ENCODE assay signal across 16 cellular contexts in genomic region chr17:37213927-37214326, GRCh38.
DNase-seq lines count a peak whose midpoint lies in the region; ATAC-seq and TF ChIP-seq lines count a peak whose summit lies in the region.
"Had no signal": no experiment of that assay in that cellular context is flagged by ENCODE, and none has a peak within 500 bp of the region (broad histone marks: within the 10 kb centered on the region; RNA-seq: fewer than 3 reads in every experiment).

No MANE protein-coding gene starts in this region.

- H3K23ac ChIP-seq in H9 (ENCODE audit: insufficient read length, low read depth, low read length), result no peak overlapping the region

- H3K27ac ChIP-seq in GM23338 (ENCODE audit: low read depth) (peak overlapping the region; percentile 69), H9 (ENCODE audit: insufficient read length, low read depth, low read length) (no peak overlapping the region), Karpas-422 (ENCODE audit: low read length) (peak overlapping the region; percentile 84), neural progenitor cell (peak overlapping the region; percentile 68)
- H3K27ac ChIP-seq: GM23248 had no signal

- H2AFZ ChIP-seq in GM23338, result no peak overlapping the region
- H2AFZ ChIP-seq in H9 (ENCODE audit: low read length), result no peak overlapping the region
- no peak overlapping the region for H2AFZ ChIP-seq in Karpas-422 (ENCODE audit: low read length)
- H2AFZ ChIP-seq in neural progenitor cell (replicated peaks), result no peak overlapping the region
- H2AFZ ChIP-seq: GM23248 had no signal

- no peaks in the 10 kb centered on the region for H3K9me2 ChIP-seq in GM23338 (ENCODE audit: insufficient read depth)
- no peaks in the 10 kb centered on the region for H3K9me2 ChIP-seq in Karpas-422 (replicated peaks; ENCODE audit: insufficient read depth, low read length)

- H2BK12ac ChIP-seq in H9 (ENCODE audit: insufficient read length, low read depth, low read length), result no peak overlapping the region

- no peak overlapping the region for H3K56ac ChIP-seq in H9 (ENCODE audit: insufficient read length, low read depth, low read length)

- H3K4me3 Mint-ChIP-seq in GM23338 (no peak overlapping the region), H9 (no peak overlapping the region), neural progenitor cell (no peak overlapping the region)
- H3K4me3 Mint-ChIP-seq: CD4-positive, alpha-beta memory T cell; HFFc6 had no signal

- no peaks in the 10 kb centered on the region for H3K9me3 Mint-ChIP-seq in GM23338
- no peaks in the 10 kb centered on the region for H3K9me3 Mint-ChIP-seq in H9
- H3K9me3 Mint-ChIP-seq in neural progenitor cell, result no peaks in the 10 kb centered on the region
- H3K9me3 Mint-ChIP-seq: CD4-positive, alpha-beta memory T cell; HFFc6 had no signal

- H2BK5ac ChIP-seq in H9 (ENCODE audit: insufficient read length, low read length), result no peak overlapping the region

- H4K5ac ChIP-seq in H9 (ENCODE audit: insufficient read length, low read depth, low read length), result no peak overlapping the region

- no peak overlapping the region for H3K4ac ChIP-seq in H9 (ENCODE audit: low read depth, low read length)

- H3K18ac ChIP-seq in H9 (ENCODE audit: insufficient read length, low read depth, low read length), result no peak overlapping the region

- no CpG with 5 or more reads among the region's 2 CpGs for WGBS in H9 (ENCODE audit: extremely low coverage, insufficient read length, low lambda C conversion rate)

- H3K79me2 ChIP-seq in GM23338 (replicated peaks; ENCODE audit: insufficient read depth), result peaks cover 3% of the 10 kb centered on the region; the same call in 1 of the 2 replicates
- H3K79me2 ChIP-seq in H9 (ENCODE audit: insufficient read depth, low read length), result no peaks in the 10 kb centered on the region
- H3K79me2 ChIP-seq in Karpas-422 (ENCODE audit: low read length), result peaks cover 32% of the 10 kb centered on the region
- no peaks in the 10 kb centered on the region for H3K79me2 ChIP-seq in neural progenitor cell (ENCODE audit: low read depth)

- H3K4me1 Mint-ChIP-seq in GM23338 (peaks cover 27% of the 10 kb centered on the region), H9 (peaks cover 20 to 36% of the 10 kb centered on the region in 2 experiments), neural progenitor cell (peaks cover 29% of the 10 kb centered on the region)
- H3K4me1 Mint-ChIP-seq: CD4-positive, alpha-beta memory T cell had no signal

- H3K4me1 ChIP-seq in GM23338 (ENCODE audit: insufficient read depth) (0 out of 2 replicates have a peak, but pooled peaks cover 8% of the 10 kb centered on the region), H9 (ENCODE audit: insufficient read depth, low read length) (peaks cover 6% of the 10 kb centered on the region; the same call in 1 of the 2 replicates), Karpas-422 (ENCODE audit: low read length) (peaks cover 74% of the 10 kb centered on the region), neural progenitor cell (peaks cover 25% of the 10 kb centered on the region)

- H3K27me3 Mint-ChIP-seq in GM23338 (ENCODE audit: insufficient read depth, low read depth, poor library complexity) (peaks cover 2% of the 10 kb centered on the region), H9 (ENCODE audit: low read depth) (no peaks in the 10 kb centered on the region), neural progenitor cell (ENCODE audit: insufficient read depth, low read depth) (no peaks in the 10 kb centered on the region)
- H3K27me3 Mint-ChIP-seq: CD4-positive, alpha-beta memory T cell had no signal

- H3K9ac ChIP-seq in H9 (ENCODE audit: extremely low read depth, insufficient read length, low read length) (no peak overlapping the region), Karpas-422 (ENCODE audit: low read length) (peak overlapping the region; percentile 57), neural progenitor cell (no peak overlapping the region)
- H3K9ac ChIP-seq: GM23248 had no signal

- peak; percentile 79 for ATAC-seq in GM23338
- no peak for ATAC-seq in HG02678 (IDR thresholded peaks at IDR 0.05; ENCODE audit: unreplicated experiment)
- no peak for ATAC-seq in GM18519 (IDR thresholded peaks at IDR 0.05; ENCODE audit: low FRiP score, unreplicated experiment)

- no peak for TF ChIP-seq CTCF in GM23338 (conservative IDR thresholded peaks at IDR 0.05; ENCODE audit: low read depth in 2 of 2)
- no peak for TF ChIP-seq CTCF in H9 (conservative IDR thresholded peaks at IDR 0.05)
- TF ChIP-seq CTCF in neural progenitor cell (IDR thresholded peaks at IDR 0.05), result no peak

- no peak overlapping the region for H2AK5ac ChIP-seq in H9 (ENCODE audit: insufficient read length, low read length)

- no peak overlapping the region for H4K91ac ChIP-seq in H9 (ENCODE audit: insufficient read length, low read depth, low read length)

- no peaks in the 10 kb centered on the region for H3K23me2 ChIP-seq in H9 (ENCODE audit: insufficient read length, low read depth, low read length, poor library complexity, severe bottlenecking)

- no peak overlapping the region for H2BK15ac ChIP-seq in H9 (ENCODE audit: low read depth, low read length)

- H3K27ac Mint-ChIP-seq in GM23338 (peak overlapping the region; percentile 8; the same call in 1 of the 2 replicates), H9 (peak overlapping the region; percentile 1 to 94 (median 6); a peak in 5 of 7 replicates), neural progenitor cell (peak overlapping the region; percentile 57)
- H3K27ac Mint-ChIP-seq: CD4-positive, alpha-beta memory T cell; HFFc6 had no signal

- H3F3A ChIP-seq in GM23338 (replicated peaks; ENCODE audit: low read depth) (no peaks in the 10 kb centered on the region), neural progenitor cell (ENCODE audit: low read depth) (peaks cover 19% of the 10 kb centered on the region)

- DNase-seq in GM23338 (ENCODE audit: low spot score) (no peak), H9 (no peak), Karpas-422 (peak; percentile 53), neural progenitor cell (ENCODE audit: low spot score) (no peak)
- DNase-seq: C1 segment of cervical spinal cord; Calu3; CD4-positive, alpha-beta memory T cell; COR-L47; DMS53; DMS79 treated with DMSO at 0.1 percent for 48 hours; GF-D8; GM23248; HFFc6 had no signal

- H3K9me3 ChIP-seq in H9 (ENCODE audit: control insufficient read depth, low read depth, low read length) (no peaks in the 10 kb centered on the region), Karpas-422 (ENCODE audit: low read length) (no peaks in the 10 kb centered on the region), neural progenitor cell (ENCODE audit: low read depth) (no peaks in the 10 kb centered on the region)
- H3K9me3 ChIP-seq: HAP-1 had no signal

- H3K14ac ChIP-seq in H9 (ENCODE audit: insufficient read depth, low read length), result no peak overlapping the region

- H4K20me1 ChIP-seq in GM23338 (replicated peaks; ENCODE audit: insufficient read depth) (0 out of 2 replicates have a peak, but pooled peaks cover 6% of the 10 kb centered on the region), H9 (ENCODE audit: control insufficient read depth, insufficient read depth, insufficient read length) (no peaks in the 10 kb centered on the region), Karpas-422 (ENCODE audit: insufficient read depth, low read depth, low read length) (no peaks in the 10 kb centered on the region), neural progenitor cell (ENCODE audit: low read depth) (peaks cover 6% of the 10 kb centered on the region)

- H4K8ac ChIP-seq in H9 (replicated peaks; ENCODE audit: insufficient read length, low read depth, low read length), result no peak overlapping the region

- H3K4me3 ChIP-seq in GM23338 (no peak overlapping the region), Karpas-422 (ENCODE audit: low read length) (peak overlapping the region; percentile 46; the same call in 1 of the 2 replicates), neural progenitor cell (no peak overlapping the region)
- H3K4me3 ChIP-seq: GM23248, HAP-1 had no signal

- H3K27me3 ChIP-seq in GM23338 (ENCODE audit: insufficient read depth) (no peaks in the 10 kb centered on the region), H9 (ENCODE audit: insufficient read depth, low read length) (no peaks in the 10 kb centered on the region), Karpas-422 (ENCODE audit: low read length) (no peaks in the 10 kb centered on the region), neural progenitor cell (no peaks in the 10 kb centered on the region)

- no peak overlapping the region for H3T11ph ChIP-seq in H9 (ENCODE audit: low read length)

- no peak overlapping the region for H2BK120ac ChIP-seq in H9 (ENCODE audit: low read depth, low read length, poor library complexity, severe bottlenecking)

- H3K79me1 ChIP-seq in H9 (ENCODE audit: insufficient read depth, low read depth, low read length, poor library complexity, severe bottlenecking), result no peaks in the 10 kb centered on the region

- H3K36me3 Mint-ChIP-seq in GM23338 (ENCODE audit: low read depth) (peaks cover 5% of the 10 kb centered on the region; the same call in 2 of the 3 replicates), H9 (ENCODE audit: insufficient read depth in 1 of 3, low read depth in 3 of 3) (peaks cover 4 to 33% (median 11%) of the 10 kb centered on the region in 3 experiments; a peak in 6 of 7 replicates), neural progenitor cell (peaks cover 2% of the 10 kb centered on the region)

- H3K4me2 ChIP-seq in GM23338 (no peak overlapping the region), H9 (ENCODE audit: insufficient read depth, insufficient read length, low read length) (no peak overlapping the region), Karpas-422 (ENCODE audit: low read depth, low read length, poor library complexity, severe bottlenecking) (peak overlapping the region; percentile 72), neural progenitor cell (peak overlapping the region; percentile 29)

- no peak overlapping the region for H2BK20ac ChIP-seq in H9 (ENCODE audit: low read depth, low read length, poor library complexity, severe bottlenecking)

- H3K36me3 ChIP-seq in GM23338 (ENCODE audit: insufficient read depth) (0 out of 2 replicates have a peak, but pooled peaks cover 6% of the 10 kb centered on the region), Karpas-422 (ENCODE audit: insufficient read depth, low read length) (peaks cover 21% of the 10 kb centered on the region), neural progenitor cell (peaks cover 2% of the 10 kb centered on the region)

TF ChIP-seq in GM23338, 12 proteins besides CTCF, POLR2A, EP300 and RAD21:
- TF ChIP-seq ZNF114 (CRISPR knock-in tag; IDR thresholded peaks at IDR 0.05), result no peak
- TF ChIP-seq CREB1 (CRISPR knock-in tag; IDR thresholded peaks at IDR 0.05; ENCODE audit: low read depth), result no peak
- TF ChIP-seq EZH2phosphoT487 (IDR thresholded peaks at IDR 0.05; ENCODE audit: unreplicated experiment), result no peak
- no peak for TF ChIP-seq ETS1 (IDR thresholded peaks at IDR 0.05)

Comparison
In these comparisons a context has a peak if more than half of its experiments do, and no peak if none do; other contexts are left out.
1. H3K4me2 ChIP-seq: peak in Karpas-422 (single experiment) and neural progenitor cell (single experiment); none in GM23338 (single experiment) and H9 (single experiment).
2. H3K27ac Mint-ChIP-seq: peak in every context shown above with its lines; median percentile 57 in neural progenitor cell; 8 in GM23338; 6 in H9.